ENCODE assay signal across 1 cellular context in genomic region chr13:110886475-110887241, GRCh38.
TF ChIP-seq lines count a peak whose summit lies in the region.

No MANE protein-coding gene starts in this region.

TF ChIP-seq in A549, 52 proteins besides CTCF, POLR2A, EP300 and RAD21 (continued from another document):
- TF ChIP-seq RNF2 (IDR thresholded peaks at IDR 0.05; ENCODE audit: borderline replicate concordance, low read depth): no peak
- no peak for TF ChIP-seq CBX2 (IDR thresholded peaks at IDR 0.05; ENCODE audit: borderline replicate concordance, low read depth)
- no peak for TF ChIP-seq PBX3 (IDR thresholded peaks at IDR 0.05)
- no peak for TF ChIP-seq CBX8 (IDR thresholded peaks at IDR 0.05)
- TF ChIP-seq PHF8 (IDR thresholded peaks at IDR 0.05; ENCODE audit: borderline replicate concordance, low read depth): no peak
TF ChIP-seq in A549: peak in this region for 0.
